2 cellular contexts compared by ENCODE assay signal in the genomic region with DNA sequence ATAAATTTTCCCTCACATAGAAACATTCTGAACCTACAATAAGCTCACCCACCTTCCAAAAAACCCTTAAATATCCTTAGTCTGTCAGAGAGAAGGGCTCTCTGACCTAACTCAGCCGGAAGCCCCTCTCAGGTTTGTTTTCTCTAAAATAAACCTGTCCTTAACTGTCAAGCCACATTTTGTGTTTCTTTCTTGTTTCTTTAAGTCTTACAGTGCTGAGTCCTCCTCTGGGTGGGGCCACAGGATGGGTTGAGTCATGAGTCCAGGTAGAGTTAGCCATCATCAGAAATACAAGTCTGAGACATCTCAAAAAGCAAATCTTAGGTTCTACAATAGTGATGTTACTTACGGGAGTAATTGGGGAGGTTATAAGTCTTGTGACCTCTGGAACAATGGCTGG.
TF ChIP-seq lines count a peak whose summit lies in the region.

No MANE protein-coding gene starts in this region.

TF ChIP-seq in HepG2, 621 proteins besides CTCF, POLR2A, EP300 and RAD21 (continues in another document):
- TF ChIP-seq, protein P1, sequence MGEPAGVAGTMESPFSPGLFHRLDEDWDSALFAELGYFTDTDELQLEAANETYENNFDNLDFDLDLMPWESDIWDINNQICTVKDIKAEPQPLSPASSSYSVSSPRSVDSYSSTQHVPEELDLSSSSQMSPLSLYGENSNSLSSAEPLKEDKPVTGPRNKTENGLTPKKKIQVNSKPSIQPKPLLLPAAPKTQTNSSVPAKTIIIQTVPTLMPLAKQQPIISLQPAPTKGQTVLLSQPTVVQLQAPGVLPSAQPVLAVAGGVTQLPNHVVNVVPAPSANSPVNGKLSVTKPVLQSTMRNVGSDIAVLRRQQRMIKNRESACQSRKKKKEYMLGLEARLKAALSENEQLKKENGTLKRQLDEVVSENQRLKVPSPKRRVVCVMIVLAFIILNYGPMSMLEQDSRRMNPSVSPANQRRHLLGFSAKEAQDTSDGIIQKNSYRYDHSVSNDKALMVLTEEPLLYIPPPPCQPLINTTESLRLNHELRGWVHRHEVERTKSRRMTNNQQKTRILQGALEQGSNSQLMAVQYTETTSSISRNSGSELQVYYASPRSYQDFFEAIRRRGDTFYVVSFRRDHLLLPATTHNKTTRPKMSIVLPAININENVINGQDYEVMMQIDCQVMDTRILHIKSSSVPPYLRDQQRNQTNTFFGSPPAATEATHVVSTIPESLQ (CRISPR knock-in tag; conservative IDR thresholded peaks at IDR 0.05), result no peak
- TF ChIP-seq, protein P2, sequence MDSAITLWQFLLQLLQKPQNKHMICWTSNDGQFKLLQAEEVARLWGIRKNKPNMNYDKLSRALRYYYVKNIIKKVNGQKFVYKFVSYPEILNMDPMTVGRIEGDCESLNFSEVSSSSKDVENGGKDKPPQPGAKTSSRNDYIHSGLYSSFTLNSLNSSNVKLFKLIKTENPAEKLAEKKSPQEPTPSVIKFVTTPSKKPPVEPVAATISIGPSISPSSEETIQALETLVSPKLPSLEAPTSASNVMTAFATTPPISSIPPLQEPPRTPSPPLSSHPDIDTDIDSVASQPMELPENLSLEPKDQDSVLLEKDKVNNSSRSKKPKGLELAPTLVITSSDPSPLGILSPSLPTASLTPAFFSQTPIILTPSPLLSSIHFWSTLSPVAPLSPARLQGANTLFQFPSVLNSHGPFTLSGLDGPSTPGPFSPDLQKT (CRISPR knock-in tag; IDR thresholded peaks at IDR 0.05; ENCODE audit: borderline replicate concordance), result no peak
- TF ChIP-seq, protein P3, sequence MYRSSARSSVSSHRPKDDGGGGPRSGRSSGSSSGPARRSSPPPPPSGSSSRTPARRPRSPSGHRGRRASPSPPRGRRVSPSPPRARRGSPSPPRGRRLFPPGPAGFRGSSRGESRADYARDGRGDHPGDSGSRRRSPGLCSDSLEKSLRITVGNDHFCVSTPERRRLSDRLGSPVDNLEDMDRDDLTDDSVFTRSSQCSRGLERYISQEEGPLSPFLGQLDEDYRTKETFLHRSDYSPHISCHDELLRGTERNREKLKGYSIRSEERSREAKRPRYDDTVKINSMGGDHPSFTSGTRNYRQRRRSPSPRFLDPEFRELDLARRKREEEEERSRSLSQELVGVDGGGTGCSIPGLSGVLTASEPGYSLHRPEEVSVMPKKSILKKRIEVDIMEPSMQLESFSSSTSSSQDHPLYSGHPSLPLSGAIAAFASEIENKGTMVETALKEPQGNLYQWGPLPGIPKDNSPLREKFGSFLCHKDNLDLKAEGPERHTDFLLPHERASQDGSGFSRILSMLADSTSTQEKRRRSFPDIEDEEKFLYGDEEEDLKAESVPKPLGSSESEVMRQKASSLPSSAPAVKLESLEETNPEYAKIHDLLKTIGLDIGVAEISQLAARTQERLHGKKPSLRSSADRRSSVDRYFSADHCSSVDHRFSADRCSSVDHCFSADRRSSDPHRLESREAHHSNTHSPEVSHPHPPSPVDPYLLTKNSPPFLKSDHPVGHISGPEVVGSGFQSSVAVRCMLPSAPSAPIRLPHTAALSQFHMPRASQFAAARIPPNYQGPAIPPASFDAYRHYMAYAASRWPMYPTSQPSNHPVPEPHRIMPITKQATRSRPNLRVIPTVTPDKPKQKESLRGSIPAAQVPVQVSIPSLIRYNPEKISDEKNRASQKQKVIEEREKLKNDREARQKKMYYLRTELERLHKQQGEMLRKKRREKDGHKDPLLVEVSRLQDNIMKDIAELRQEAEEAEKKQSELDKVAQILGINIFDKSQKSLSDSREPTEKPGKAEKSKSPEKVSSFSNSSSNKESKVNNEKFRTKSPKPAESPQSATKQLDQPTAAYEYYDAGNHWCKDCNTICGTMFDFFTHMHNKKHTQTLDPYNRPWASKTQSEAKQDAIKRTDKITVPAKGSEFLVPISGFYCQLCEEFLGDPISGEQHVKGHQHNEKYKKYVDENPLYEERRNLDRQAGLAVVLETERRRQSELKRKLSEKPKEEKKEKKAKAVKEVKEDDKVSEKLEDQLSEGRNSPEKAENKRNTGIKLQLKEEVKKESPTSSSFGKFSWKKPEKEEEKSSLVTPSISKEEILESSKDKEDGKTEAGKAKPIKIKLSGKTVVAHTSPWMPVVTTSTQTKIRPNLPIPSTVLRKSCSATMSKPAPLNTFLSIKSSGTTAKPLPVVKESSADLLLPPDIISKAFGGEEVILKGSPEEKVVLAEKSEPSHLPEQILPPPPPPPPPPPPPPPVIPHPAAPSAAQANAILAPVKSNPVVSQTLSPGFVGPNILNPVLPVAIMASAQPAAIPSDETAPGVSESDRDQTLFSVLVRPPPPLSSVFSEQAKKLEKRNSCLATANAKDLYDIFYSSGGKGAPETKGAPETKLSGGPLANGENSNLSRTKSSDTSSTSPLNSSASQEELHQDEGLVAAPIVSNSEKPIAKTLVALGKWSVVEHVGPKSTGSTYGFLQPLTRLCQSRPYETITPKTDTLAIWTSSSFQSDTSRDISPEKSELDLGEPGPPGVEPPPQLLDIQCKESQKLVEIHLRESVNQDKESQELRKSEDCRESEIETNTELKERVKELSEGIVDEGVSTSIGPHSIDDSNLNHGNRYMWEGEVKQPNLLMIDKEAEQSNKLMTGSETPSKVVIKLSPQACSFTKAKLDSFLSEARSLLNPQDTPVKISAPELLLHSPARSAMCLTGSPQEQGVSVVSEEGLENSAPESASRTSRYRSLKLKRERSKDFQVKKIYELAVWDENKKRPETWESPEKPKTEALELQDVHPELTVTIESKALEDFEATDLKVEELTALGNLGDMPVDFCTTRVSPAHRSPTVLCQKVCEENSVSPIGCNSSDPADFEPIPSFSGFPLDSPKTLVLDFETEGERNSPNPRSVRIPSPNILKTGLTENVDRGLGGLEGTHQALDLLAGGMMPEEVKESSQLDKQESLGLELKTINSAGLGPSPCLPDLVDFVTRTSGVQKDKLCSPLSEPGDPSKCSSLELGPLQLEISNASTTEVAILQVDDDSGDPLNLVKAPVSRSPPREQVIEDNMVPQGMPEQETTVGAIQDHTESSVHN (CRISPR knock-in tag; IDR thresholded peaks at IDR 0.05), result no peak
- TF ChIP-seq, protein P4, sequence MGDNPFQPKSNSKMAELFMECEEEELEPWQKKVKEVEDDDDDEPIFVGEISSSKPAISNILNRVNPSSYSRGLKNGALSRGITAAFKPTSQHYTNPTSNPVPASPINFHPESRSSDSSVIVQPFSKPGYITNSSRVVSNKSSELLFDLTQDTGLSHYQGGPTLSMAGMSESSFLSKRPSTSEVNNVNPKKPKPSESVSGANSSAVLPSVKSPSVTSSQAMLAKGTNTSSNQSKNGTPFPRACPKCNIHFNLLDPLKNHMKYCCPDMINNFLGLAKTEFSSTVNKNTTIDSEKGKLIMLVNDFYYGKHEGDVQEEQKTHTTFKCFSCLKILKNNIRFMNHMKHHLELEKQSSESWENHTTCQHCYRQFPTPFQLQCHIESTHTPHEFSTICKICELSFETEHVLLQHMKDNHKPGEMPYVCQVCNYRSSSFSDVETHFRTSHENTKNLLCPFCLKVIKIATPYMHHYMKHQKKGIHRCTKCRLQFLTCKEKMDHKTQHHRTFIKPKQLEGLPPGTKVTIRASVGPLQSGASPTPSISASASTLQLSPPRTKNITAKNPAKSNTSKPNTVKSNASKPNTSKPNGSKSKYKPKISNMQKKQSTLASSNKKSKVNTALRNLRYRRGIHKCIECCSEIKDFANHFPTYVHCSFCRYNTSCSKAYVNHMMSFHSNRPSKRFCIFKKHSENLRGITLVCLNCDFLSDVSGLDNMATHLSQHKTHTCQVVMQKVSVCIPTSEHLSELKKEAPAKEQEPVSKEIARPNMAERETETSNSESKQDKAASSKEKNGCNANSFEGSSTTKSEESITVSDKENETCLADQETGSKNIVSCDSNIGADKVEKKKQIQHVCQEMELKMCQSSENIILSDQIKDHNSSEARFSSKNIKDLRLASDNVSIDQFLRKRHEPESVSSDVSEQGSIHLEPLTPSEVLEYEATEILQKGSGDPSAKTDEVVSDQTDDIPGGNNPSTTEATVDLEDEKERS (CRISPR knock-in tag; IDR thresholded peaks at IDR 0.05), result peak; percentile 32; the same call in 1 of the 2 replicates
- no peak for TF ChIP-seq ZNF572 (CRISPR knock-in tag; IDR thresholded peaks at IDR 0.05)

TF ChIP-seq in K562, 482 proteins besides CTCF, POLR2A, EP300 and RAD21 (continues in another document):
- TF ChIP-seq TCF7 (IDR thresholded peaks at IDR 0.05; ENCODE audit: borderline replicate concordance) (no peak), EP400 (IDR thresholded peaks at IDR 0.05) (no peak), HOXB6 (CRISPR knock-in tag; IDR thresholded peaks at IDR 0.05; ENCODE audit: borderline replicate concordance) (no peak), SIRT6 (IDR thresholded peaks at IDR 0.05; ENCODE audit: low read depth, low read length) (no peak), NR2C1 (IDR thresholded peaks at IDR 0.05) (no peak), NR2C1 (tag; IDR thresholded peaks at IDR 0.05) (no peak), SREBF1 (IDR thresholded peaks at IDR 0.05; ENCODE audit: borderline replicate concordance, low read depth, low read length) (no peak), MCM3 (IDR thresholded peaks at IDR 0.05) (no peak), ETS2 (tag; IDR thresholded peaks at IDR 0.05; ENCODE audit: borderline replicate concordance, poor library complexity, severe bottlenecking) (no peak), SLC30A9 (CRISPR knock-in tag; IDR thresholded peaks at IDR 0.05) (no peak), ZNF239 (CRISPR knock-in tag; IDR thresholded peaks at IDR 0.05) (no peak), HMG20A (CRISPR knock-in tag; conservative IDR thresholded peaks at IDR 0.05) (no peak), CREBBP (IDR thresholded peaks at IDR 0.05; ENCODE audit: low read depth, low read length) (no peak), NR1H2 (CRISPR knock-in tag; IDR thresholded peaks at IDR 0.05) (no peak), GABPA (tag; conservative IDR thresholded peaks at IDR 0.05; ENCODE audit: low read depth) (no peak), ZBTB1 (CRISPR knock-in tag; IDR thresholded peaks at IDR 0.05; ENCODE audit: borderline replicate concordance, low read depth) (no peak), SMAD4 (CRISPR knock-in tag; conservative IDR thresholded peaks at IDR 0.05) (no peak)
- TF ChIP-seq, protein P5, sequence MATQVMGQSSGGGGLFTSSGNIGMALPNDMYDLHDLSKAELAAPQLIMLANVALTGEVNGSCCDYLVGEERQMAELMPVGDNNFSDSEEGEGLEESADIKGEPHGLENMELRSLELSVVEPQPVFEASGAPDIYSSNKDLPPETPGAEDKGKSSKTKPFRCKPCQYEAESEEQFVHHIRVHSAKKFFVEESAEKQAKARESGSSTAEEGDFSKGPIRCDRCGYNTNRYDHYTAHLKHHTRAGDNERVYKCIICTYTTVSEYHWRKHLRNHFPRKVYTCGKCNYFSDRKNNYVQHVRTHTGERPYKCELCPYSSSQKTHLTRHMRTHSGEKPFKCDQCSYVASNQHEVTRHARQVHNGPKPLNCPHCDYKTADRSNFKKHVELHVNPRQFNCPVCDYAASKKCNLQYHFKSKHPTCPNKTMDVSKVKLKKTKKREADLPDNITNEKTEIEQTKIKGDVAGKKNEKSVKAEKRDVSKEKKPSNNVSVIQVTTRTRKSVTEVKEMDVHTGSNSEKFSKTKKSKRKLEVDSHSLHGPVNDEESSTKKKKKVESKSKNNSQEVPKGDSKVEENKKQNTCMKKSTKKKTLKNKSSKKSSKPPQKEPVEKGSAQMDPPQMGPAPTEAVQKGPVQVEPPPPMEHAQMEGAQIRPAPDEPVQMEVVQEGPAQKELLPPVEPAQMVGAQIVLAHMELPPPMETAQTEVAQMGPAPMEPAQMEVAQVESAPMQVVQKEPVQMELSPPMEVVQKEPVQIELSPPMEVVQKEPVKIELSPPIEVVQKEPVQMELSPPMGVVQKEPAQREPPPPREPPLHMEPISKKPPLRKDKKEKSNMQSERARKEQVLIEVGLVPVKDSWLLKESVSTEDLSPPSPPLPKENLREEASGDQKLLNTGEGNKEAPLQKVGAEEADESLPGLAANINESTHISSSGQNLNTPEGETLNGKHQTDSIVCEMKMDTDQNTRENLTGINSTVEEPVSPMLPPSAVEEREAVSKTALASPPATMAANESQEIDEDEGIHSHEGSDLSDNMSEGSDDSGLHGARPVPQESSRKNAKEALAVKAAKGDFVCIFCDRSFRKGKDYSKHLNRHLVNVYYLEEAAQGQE (CRISPR knock-in tag; IDR thresholded peaks at IDR 0.05; ENCODE audit: low read depth), result no peak
- TF ChIP-seq, protein P6, sequence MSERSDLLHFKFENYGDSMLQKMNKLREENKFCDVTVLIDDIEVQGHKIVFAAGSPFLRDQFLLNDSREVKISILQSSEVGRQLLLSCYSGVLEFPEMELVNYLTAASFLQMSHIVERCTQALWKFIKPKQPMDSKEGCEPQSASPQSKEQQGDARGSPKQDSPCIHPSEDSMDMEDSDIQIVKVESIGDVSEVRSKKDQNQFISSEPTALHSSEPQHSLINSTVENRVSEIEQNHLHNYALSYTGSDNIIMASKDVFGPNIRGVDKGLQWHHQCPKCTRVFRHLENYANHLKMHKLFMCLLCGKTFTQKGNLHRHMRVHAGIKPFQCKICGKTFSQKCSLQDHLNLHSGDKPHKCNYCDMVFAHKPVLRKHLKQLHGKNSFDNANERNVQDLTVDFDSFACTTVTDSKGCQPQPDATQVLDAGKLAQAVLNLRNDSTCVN (CRISPR knock-in tag; IDR thresholded peaks at IDR 0.05), result no peak
- TF ChIP-seq, protein P7, sequence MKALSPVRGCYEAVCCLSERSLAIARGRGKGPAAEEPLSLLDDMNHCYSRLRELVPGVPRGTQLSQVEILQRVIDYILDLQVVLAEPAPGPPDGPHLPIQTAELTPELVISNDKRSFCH (CRISPR knock-in tag; IDR thresholded peaks at IDR 0.05), result no peak
- TF ChIP-seq, protein P7 (tag; IDR thresholded peaks at IDR 0.05), result no peak
- TF ChIP-seq, protein P8, sequence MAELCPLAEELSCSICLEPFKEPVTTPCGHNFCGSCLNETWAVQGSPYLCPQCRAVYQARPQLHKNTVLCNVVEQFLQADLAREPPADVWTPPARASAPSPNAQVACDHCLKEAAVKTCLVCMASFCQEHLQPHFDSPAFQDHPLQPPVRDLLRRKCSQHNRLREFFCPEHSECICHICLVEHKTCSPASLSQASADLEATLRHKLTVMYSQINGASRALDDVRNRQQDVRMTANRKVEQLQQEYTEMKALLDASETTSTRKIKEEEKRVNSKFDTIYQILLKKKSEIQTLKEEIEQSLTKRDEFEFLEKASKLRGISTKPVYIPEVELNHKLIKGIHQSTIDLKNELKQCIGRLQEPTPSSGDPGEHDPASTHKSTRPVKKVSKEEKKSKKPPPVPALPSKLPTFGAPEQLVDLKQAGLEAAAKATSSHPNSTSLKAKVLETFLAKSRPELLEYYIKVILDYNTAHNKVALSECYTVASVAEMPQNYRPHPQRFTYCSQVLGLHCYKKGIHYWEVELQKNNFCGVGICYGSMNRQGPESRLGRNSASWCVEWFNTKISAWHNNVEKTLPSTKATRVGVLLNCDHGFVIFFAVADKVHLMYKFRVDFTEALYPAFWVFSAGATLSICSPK (IDR thresholded peaks at IDR 0.05; ENCODE audit: borderline replicate concordance), result no peak
- TF ChIP-seq, protein P9, sequence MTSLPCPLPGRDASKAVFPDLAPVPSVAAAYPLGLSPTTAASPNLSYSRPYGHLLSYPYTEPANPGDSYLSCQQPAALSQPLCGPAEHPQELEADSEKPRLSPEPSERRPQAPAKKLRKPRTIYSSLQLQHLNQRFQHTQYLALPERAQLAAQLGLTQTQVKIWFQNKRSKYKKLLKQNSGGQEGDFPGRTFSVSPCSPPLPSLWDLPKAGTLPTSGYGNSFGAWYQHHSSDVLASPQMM (CRISPR knock-in tag; IDR thresholded peaks at IDR 0.05), result no peak
